ENCODE assay signal across 1 cellular context in the genomic region with DNA sequence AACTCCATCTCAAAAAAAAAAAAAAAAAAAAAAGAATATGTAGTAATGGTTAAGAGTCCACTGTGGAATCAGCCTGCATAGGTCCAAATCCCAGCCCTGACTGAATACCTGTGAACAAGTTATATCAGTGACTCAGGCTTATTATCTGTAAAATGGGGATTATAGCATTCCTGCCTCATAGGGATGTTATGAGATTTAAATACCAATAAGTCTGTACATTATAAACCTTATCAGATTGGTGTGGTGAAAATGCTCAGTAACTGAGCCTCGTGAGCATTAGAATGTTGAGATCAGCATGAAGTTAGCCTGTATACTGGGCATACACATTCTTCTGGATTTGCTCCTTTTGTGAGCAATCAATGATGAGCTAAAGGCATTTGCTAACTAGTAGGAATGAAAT.
TF ChIP-seq lines count a peak whose summit lies in the region.

No MANE protein-coding gene starts in this region.

TF ChIP-seq in HepG2, 621 proteins besides CTCF, POLR2A, EP300 and RAD21:
- TF ChIP-seq SIN3B (IDR thresholded peaks at IDR 0.05; ENCODE audit: low read length): no peak
- 0 out of 2 replicates have a peak, but pooled peaks have one; percentile 12 for TF ChIP-seq TARDBP (CRISPR knock-in tag; IDR thresholded peaks at IDR 0.05)
- 0 out of 2 replicates have a peak, but pooled peaks have one; percentile 26 for TF ChIP-seq ZC3H13 (CRISPR knock-in tag; IDR thresholded peaks at IDR 0.05)
- TF ChIP-seq ZNF629 (CRISPR knock-in tag; conservative IDR thresholded peaks at IDR 0.05): peak; percentile 60
